ENCODE assay signal across 9 cellular contexts in the genomic region with DNA sequence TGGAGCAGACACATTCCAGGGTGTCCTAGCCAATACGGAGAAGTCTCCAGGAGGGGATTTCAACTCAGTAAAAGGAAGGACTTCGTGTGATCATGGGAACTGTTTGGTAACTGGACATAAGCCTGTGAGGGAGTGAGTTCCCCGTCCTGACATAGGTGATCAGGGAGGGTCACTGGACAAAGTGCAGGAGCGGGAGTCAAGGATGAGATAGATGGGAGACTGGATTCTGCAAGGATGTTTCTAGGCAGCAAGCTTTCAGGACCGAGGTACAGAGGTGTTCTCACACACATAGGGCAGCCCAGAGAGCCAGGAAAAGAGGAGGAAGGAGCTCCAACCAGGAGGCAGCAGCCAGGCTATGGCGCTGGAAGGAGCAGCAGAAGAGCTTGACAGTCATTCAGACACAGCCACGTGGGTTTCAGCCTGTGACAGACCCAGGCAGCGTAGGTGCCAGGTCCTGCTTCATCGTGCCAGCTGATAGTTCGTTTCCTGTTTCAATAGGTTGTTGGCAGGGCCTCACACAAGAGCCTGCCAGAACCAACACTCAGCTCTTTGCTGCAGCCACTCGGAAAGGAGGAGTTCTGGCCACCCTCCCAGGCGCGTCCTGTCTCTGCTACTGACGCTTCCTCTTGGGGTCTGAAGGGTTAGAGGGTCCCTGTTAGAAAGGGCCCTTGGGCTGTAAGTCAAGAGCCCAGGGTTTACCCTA.
DNase-seq lines count a peak whose midpoint lies in the region; TF ChIP-seq lines count a peak whose summit lies in the region.
"Had no signal": no experiment of that assay in that cellular context is flagged by ENCODE, and none has a peak within 500 bp of the region (broad histone marks: within the 10 kb centered on the region; RNA-seq: fewer than 3 reads in every experiment).

No MANE protein-coding gene starts in this region.

- no peak overlapping the region for H3K4me3 ChIP-seq in astrocyte of the spinal cord (ENCODE audit: low read depth, low read length)
- H3K4me3 ChIP-seq in tibial nerve: no peak overlapping the region
- no peak overlapping the region for H3K4me3 ChIP-seq in SJCRH30

- peak in 1 of 2 donors; percentile 36 for TF ChIP-seq EP300 in tibial nerve (IDR thresholded peaks at IDR 0.05)

- no peak overlapping the region for H3K4me3 Mint-ChIP-seq in activated naive CD4-positive, alpha-beta T cell treated with anti-CD3 and anti-CD28 coated beads, Interleukin-2, amount 10 ng/mL, durations not matched to agents 7 days and 5 days
- H3K4me3 Mint-ChIP-seq in activated CD4-positive, alpha-beta T cell treated with anti-CD3 and anti-CD28 coated beads, Interleukin-2, amount 10 ng/mL, durations not matched to agents 24 days and 14 days: no peak overlapping the region

- no peak for DNase-seq in activated naive CD4-positive, alpha-beta T cell treated with anti-CD3 and anti-CD28 coated beads, Interleukin-2, amount 10 ng/mL, durations not matched to agents 7 days and 5 days
- DNase-seq in activated naive CD4-positive, alpha-beta T cell treated with Interleukin-2 at 50 U/mL for 16 hours: no peak
- peak; percentile 73 for DNase-seq in astrocyte of the spinal cord (ENCODE audit: low read depth, low spot score)
- peak; percentile 28 to 50 for DNase-seq in tibial nerve (ENCODE audit: low spot score in 2 of 2)
- no peak for DNase-seq in SJCRH30
- DNase-seq in NCI-H2171 treated with DMSO at 0.1 percent for 48 hours (lab: John Stamatoyannopoulos, UW): no peak
- no peak for DNase-seq in activated CD4-positive, alpha-beta T cell treated with anti-CD3 and anti-CD28 coated beads, Interleukin-2, amount 10 ng/mL, durations not matched to agents 24 days and 14 days
- DNase-seq: EL had no signal

- H3K9me3 ChIP-seq in tibial nerve (no peaks in the 10 kb centered on the region), SJCRH30 (replicated peaks) (no peaks in the 10 kb centered on the region)

- intact Hi-C loops in activated CD4-positive, alpha-beta T cell treated with anti-CD3 and anti-CD28 coated beads, Interleukin-2, amount 10 ng/mL, durations not matched to agents 24 days and 14 days (cut with micrococcal nuclease): no loop called here

- H3K36me3 Mint-ChIP-seq in activated naive CD4-positive, alpha-beta T cell treated with anti-CD3 and anti-CD28 coated beads, Interleukin-2, amount 10 ng/mL, durations not matched to agents 7 days and 5 days: no peaks in the 10 kb centered on the region
- no peaks in the 10 kb centered on the region for H3K36me3 Mint-ChIP-seq in activated CD4-positive, alpha-beta T cell treated with anti-CD3 and anti-CD28 coated beads, Interleukin-2, amount 10 ng/mL, durations not matched to agents 24 days and 14 days (ENCODE audit: low read depth)

- TF ChIP-seq CTCF in astrocyte of the spinal cord (IDR thresholded peaks at IDR 0.05; ENCODE audit: low read depth, low read length) (no peak), tibial nerve (IDR thresholded peaks at IDR 0.05) (no peak)

- H3K27me3 ChIP-seq in layer of hippocampus (ENCODE audit: control insufficient read depth, insufficient read depth, low read length) (no peaks in the 10 kb centered on the region), tibial nerve (no peaks in the 10 kb centered on the region), SJCRH30 (no peaks in the 10 kb centered on the region)

- CTCF ChIA-PET in activated naive CD4-positive, alpha-beta T cell treated with anti-CD3 and anti-CD28 coated beads, Interleukin-2, amount 10 ng/mL, durations not matched to agents 7 days and 5 days (lab: Charles Lee): no interaction called here

- WGBS in tibial nerve, 2 donors: 43 to 53% methylated on average over 9 to 14 of the region's 14 CpGs

- H3K27ac ChIP-seq in layer of hippocampus (ENCODE audit: low read depth, low read length): peak overlapping the region; percentile 25
- no peak overlapping the region for H3K27ac ChIP-seq in tibial nerve
- no peak overlapping the region for H3K27ac ChIP-seq in SJCRH30

- H3K27me3 Mint-ChIP-seq in activated naive CD4-positive, alpha-beta T cell treated with anti-CD3 and anti-CD28 coated beads, Interleukin-2, amount 10 ng/mL, durations not matched to agents 7 days and 5 days: peaks cover 8% of the 10 kb centered on the region
- peaks cover 5% of the 10 kb centered on the region for H3K27me3 Mint-ChIP-seq in activated CD4-positive, alpha-beta T cell treated with anti-CD3 and anti-CD28 coated beads, Interleukin-2, amount 10 ng/mL, durations not matched to agents 24 days and 14 days

- H3K9me3 Mint-ChIP-seq in activated naive CD4-positive, alpha-beta T cell treated with anti-CD3 and anti-CD28 coated beads, Interleukin-2, amount 10 ng/mL, durations not matched to agents 7 days and 5 days: no peaks in the 10 kb centered on the region
- no peaks in the 10 kb centered on the region for H3K9me3 Mint-ChIP-seq in activated CD4-positive, alpha-beta T cell treated with anti-CD3 and anti-CD28 coated beads, Interleukin-2, amount 10 ng/mL, durations not matched to agents 24 days and 14 days

- H3K36me3 ChIP-seq in tibial nerve (peaks cover 0 to 22% (median 0%) of the 10 kb centered on the region in 3 donors), SJCRH30 (peaks cover 11% of the 10 kb centered on the region)

- H3K27ac Mint-ChIP-seq in activated naive CD4-positive, alpha-beta T cell treated with anti-CD3 and anti-CD28 coated beads, Interleukin-2, amount 10 ng/mL, durations not matched to agents 7 days and 5 days: peak overlapping the region; percentile 37
- no peak overlapping the region for H3K27ac Mint-ChIP-seq in activated CD4-positive, alpha-beta T cell treated with anti-CD3 and anti-CD28 coated beads, Interleukin-2, amount 10 ng/mL, durations not matched to agents 24 days and 14 days

- peaks cover 7% of the 10 kb centered on the region for H3K4me1 Mint-ChIP-seq in activated naive CD4-positive, alpha-beta T cell treated with anti-CD3 and anti-CD28 coated beads, Interleukin-2, amount 10 ng/mL, durations not matched to agents 7 days and 5 days
- peaks cover 3% of the 10 kb centered on the region for H3K4me1 Mint-ChIP-seq in activated CD4-positive, alpha-beta T cell treated with anti-CD3 and anti-CD28 coated beads, Interleukin-2, amount 10 ng/mL, durations not matched to agents 24 days and 14 days

- TF ChIP-seq POLR2A in tibial nerve (IDR thresholded peaks at IDR 0.05): no peak

- in situ Hi-C loops in astrocyte of the spinal cord (cut with HindIII; ENCODE audit: low sequenced_read_pairs): no loop called here

- peaks cover 0 to 55% (median 18%) of the 10 kb centered on the region in 4 donors for H3K4me1 ChIP-seq in tibial nerve
- H3K4me1 ChIP-seq in SJCRH30: peaks cover 13% of the 10 kb centered on the region

Comparison
In these comparisons a context has a peak if more than half of its experiments do, and no peak if none do; other contexts are left out.
1. DNase-seq: peak in astrocyte of the spinal cord (single experiment) and tibial nerve (2 of 2); none in activated naive CD4-positive, alpha-beta T cell treated with anti-CD3 and anti-CD28 coated beads, Interleukin-2, amount 10 ng/mL, durations not matched to agents 7 days and 5 days (single experiment), activated naive CD4-positive, alpha-beta T cell treated with Interleukin-2 at 50 U/mL for 16 hours (single experiment), SJCRH30 (0 of 2), NCI-H2171 treated with DMSO at 0.1 percent for 48 hours (single experiment) and activated CD4-positive, alpha-beta T cell treated with anti-CD3 and anti-CD28 coated beads, Interleukin-2, amount 10 ng/mL, durations not matched to agents 24 days and 14 days (single experiment).